Comparison of ENCODE assay signal across 25 cellular contexts in genomic region chr7:69693042-69693441, GRCh38.
"Had no signal": no experiment of that assay in that cellular context is flagged by ENCODE, and none has a peak within 500 bp of the region (broad histone marks: within the 10 kb centered on the region; RNA-seq: fewer than 3 reads in every experiment).

No MANE protein-coding gene starts in this region.

- H3K27ac Mint-ChIP-seq: activated CD4-positive, alpha-beta memory T cell treated with anti-CD3 and anti-CD28 coated beads, Interleukin-2, amount 10 ng/mL, durations not matched to agents 7 days and 5 days; activated CD4-positive, alpha-beta T cell treated with anti-CD3 and anti-CD28 coated beads, Interleukin-2, amount 10 ng/mL, durations not matched to agents 24 days and 14 days; activated naive CD4-positive, alpha-beta T cell treated with anti-CD3 and anti-CD28 coated beads for 36 hours; activated naive CD8-positive, alpha-beta T cell treated with anti-CD3 and anti-CD28 coated beads, Interleukin-2, amount 10 ng/mL, durations not matched to agents 7 days and 5 days; activated T-cell treated with anti-CD3 and anti-CD28 coated beads, Interleukin-2, amount 50 U/mL, for 72 hours; immature natural killer cell; naive thymus-derived CD4-positive, alpha-beta T cell; neural progenitor cell; stimulated activated naive B cell treated with anti-CD40 and anti-IgM and Interleukin-4, amounts not matched to agents 10 μg/mL and 1 μg/mL and 100 μg/mL, for 72 hours had no signal

- H3K9me3 ChIP-seq: breast epithelium, left lung, right lobe of liver had no signal

- DNase-seq: activated CD4-positive, alpha-beta memory T cell treated with anti-CD3 and anti-CD28 coated beads, Interleukin-2, amount 10 ng/mL, durations not matched to agents 7 days and 5 days; activated CD4-positive, alpha-beta T cell treated with anti-CD3 and anti-CD28 coated beads, Interleukin-2, amount 10 ng/mL, durations not matched to agents 24 days and 14 days; activated effector memory CD4-positive, alpha-beta T cell treated with Interleukin-2 at 50 U/mL for 16 hours; activated naive CD4-positive, alpha-beta T cell treated with anti-CD3 and anti-CD28 coated beads for 36 hours; activated naive CD8-positive, alpha-beta T cell treated with anti-CD3 and anti-CD28 coated beads, Interleukin-2, amount 10 ng/mL, durations not matched to agents 7 days and 5 days; activated T-cell treated with anti-CD3 and anti-CD28 coated beads, Interleukin-2, amount 50 U/mL, for 72 hours; amniotic stem cell; effector memory CD4-positive, alpha-beta T cell; foreskin keratinocyte; immature natural killer cell; kidney glomerular epithelial cell; left lung; naive thymus-derived CD4-positive, alpha-beta T cell; posterior cingulate gyrus; right lobe of liver; small intestine; stimulated activated naive B cell treated with anti-CD40 and anti-IgM and Interleukin-4, amounts not matched to agents 10 μg/mL and 1 μg/mL and 100 μg/mL, for 72 hours had no signal

- H3K9me3 Mint-ChIP-seq: activated CD4-positive, alpha-beta memory T cell treated with anti-CD3 and anti-CD28 coated beads, Interleukin-2, amount 10 ng/mL, durations not matched to agents 7 days and 5 days; activated CD4-positive, alpha-beta T cell treated with anti-CD3 and anti-CD28 coated beads, Interleukin-2, amount 10 ng/mL, durations not matched to agents 24 days and 14 days; activated naive CD4-positive, alpha-beta T cell treated with anti-CD3 and anti-CD28 coated beads for 36 hours; activated naive CD8-positive, alpha-beta T cell treated with anti-CD3 and anti-CD28 coated beads, Interleukin-2, amount 10 ng/mL, durations not matched to agents 7 days and 5 days; activated T-cell treated with anti-CD3 and anti-CD28 coated beads, Interleukin-2, amount 50 U/mL, for 72 hours; central memory CD8-positive, alpha-beta T cell; immature natural killer cell; neural progenitor cell; stimulated activated naive B cell treated with anti-CD40 and anti-IgM and Interleukin-4, amounts not matched to agents 10 μg/mL and 1 μg/mL and 100 μg/mL, for 72 hours had no signal

- H3K27me3 Mint-ChIP-seq: activated CD4-positive, alpha-beta memory T cell treated with anti-CD3 and anti-CD28 coated beads, Interleukin-2, amount 10 ng/mL, durations not matched to agents 7 days and 5 days; activated CD4-positive, alpha-beta T cell treated with anti-CD3 and anti-CD28 coated beads, Interleukin-2, amount 10 ng/mL, durations not matched to agents 24 days and 14 days; central memory CD8-positive, alpha-beta T cell; stimulated activated naive B cell treated with anti-CD40 and anti-IgM and Interleukin-4, amounts not matched to agents 10 μg/mL and 1 μg/mL and 100 μg/mL, for 72 hours had no signal

- H2AFZ ChIP-seq: hepatocyte, neural progenitor cell had no signal

- H3K36me3 ChIP-seq: breast epithelium, left lung, neural progenitor cell, right lobe of liver had no signal

- H3K4me1 ChIP-seq: breast epithelium, foreskin keratinocyte, left lung, right lobe of liver had no signal

- H3K4me3 ChIP-seq: breast epithelium, hepatocyte, left lung, lung, neural progenitor cell, right lobe of liver had no signal

- H3K27ac ChIP-seq: breast epithelium, foreskin keratinocyte, hepatocyte, left lung, neural progenitor cell, right lobe of liver, VCaP had no signal

- FAIRE-seq: colon, small intestine had no signal

- H3K27me3 ChIP-seq: breast epithelium, foreskin keratinocyte, hepatocyte, left lung, neural progenitor cell, right lobe of liver had no signal

- H3K4me2 ChIP-seq: hepatocyte, neural progenitor cell had no signal

- H3K36me3 Mint-ChIP-seq: activated naive CD8-positive, alpha-beta T cell treated with anti-CD3 and anti-CD28 coated beads, Interleukin-2, amount 10 ng/mL, durations not matched to agents 7 days and 5 days; naive thymus-derived CD4-positive, alpha-beta T cell; stimulated activated naive B cell treated with anti-CD40 and anti-IgM and Interleukin-4, amounts not matched to agents 10 μg/mL and 1 μg/mL and 100 μg/mL, for 72 hours had no signal

- ATAC-seq: activated CD4-positive, CD25-positive, alpha-beta regulatory T cell treated with anti-CD3 and anti-CD28 coated beads, Interleukin-2, amount 50 U/mL, for 24 hours; activated T-cell treated with anti-CD3 and anti-CD28 coated beads, Interleukin-2, amount 50 U/mL, for 72 hours; foreskin keratinocyte; left lung; naive thymus-derived CD4-positive, alpha-beta T cell; right lobe of liver; stimulated activated naive B cell treated with anti-CD40 and anti-IgM and Interleukin-4, amounts not matched to agents 10 μg/mL and 1 μg/mL and 100 μg/mL, for 72 hours had no signal

- H3K9ac ChIP-seq: neural progenitor cell had no signal

- H3K4me3 Mint-ChIP-seq: activated CD4-positive, alpha-beta memory T cell treated with anti-CD3 and anti-CD28 coated beads, Interleukin-2, amount 10 ng/mL, durations not matched to agents 7 days and 5 days; activated CD4-positive, alpha-beta T cell treated with anti-CD3 and anti-CD28 coated beads, Interleukin-2, amount 10 ng/mL, durations not matched to agents 24 days and 14 days; activated naive CD4-positive, alpha-beta T cell treated with anti-CD3 and anti-CD28 coated beads for 36 hours; activated naive CD8-positive, alpha-beta T cell treated with anti-CD3 and anti-CD28 coated beads, Interleukin-2, amount 10 ng/mL, durations not matched to agents 7 days and 5 days; activated T-cell treated with anti-CD3 and anti-CD28 coated beads, Interleukin-2, amount 50 U/mL, for 72 hours; central memory CD8-positive, alpha-beta T cell; immature natural killer cell; naive thymus-derived CD4-positive, alpha-beta T cell; neural progenitor cell; stimulated activated naive B cell treated with anti-CD40 and anti-IgM and Interleukin-4, amounts not matched to agents 10 μg/mL and 1 μg/mL and 100 μg/mL, for 72 hours had no signal
